Comparison of ENCODE assay signal across 1 cellular context in the genomic region with DNA sequence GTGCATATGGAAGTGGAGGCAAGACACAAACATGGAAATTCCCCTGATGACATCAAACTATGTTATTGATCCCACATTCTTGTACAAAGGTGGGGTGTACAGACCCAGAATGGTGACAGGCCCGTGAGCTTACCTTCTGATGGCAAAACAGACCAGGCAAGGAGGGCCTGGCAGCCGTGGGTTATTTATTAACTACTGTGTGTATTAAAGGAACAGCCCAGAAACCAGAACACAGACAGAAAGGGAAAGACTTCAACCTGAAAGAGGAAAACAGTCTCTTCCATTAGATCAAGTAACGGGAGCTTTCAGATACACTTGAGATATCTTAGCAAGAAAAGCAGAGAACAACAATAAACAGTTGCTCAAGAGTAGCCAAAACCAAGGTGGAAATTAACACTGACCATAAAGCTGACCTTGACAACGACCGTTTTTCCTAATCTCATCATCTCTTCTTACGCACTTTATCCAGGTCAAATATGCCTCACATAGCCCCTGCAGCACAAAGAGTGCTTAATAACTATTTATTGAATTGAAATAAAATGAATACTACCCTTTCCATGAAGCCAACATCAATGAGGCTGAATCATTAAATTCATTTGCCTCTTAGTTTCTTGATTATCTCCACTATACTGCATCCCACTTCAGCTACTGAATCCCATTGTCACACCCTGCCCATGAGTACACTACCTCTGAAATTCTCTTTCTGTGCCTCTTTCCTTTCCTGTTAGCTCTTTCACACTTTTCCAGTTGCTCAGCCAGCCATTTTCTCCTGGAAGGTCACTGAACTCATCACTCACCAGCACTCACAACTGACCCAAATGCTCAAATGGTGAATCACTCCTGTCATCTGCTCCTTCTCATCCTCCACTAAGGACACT.
A peak's percentile ranks its signal among the peaks of the same experiment; 100 is the strongest.
TF ChIP-seq lines count a peak whose summit lies in the region.

No MANE protein-coding gene starts in this region.

TF ChIP-seq in HepG2, 621 proteins besides CTCF, POLR2A, EP300 and RAD21 (continued from another document and continues in another):
- TF ChIP-seq, protein P1, sequence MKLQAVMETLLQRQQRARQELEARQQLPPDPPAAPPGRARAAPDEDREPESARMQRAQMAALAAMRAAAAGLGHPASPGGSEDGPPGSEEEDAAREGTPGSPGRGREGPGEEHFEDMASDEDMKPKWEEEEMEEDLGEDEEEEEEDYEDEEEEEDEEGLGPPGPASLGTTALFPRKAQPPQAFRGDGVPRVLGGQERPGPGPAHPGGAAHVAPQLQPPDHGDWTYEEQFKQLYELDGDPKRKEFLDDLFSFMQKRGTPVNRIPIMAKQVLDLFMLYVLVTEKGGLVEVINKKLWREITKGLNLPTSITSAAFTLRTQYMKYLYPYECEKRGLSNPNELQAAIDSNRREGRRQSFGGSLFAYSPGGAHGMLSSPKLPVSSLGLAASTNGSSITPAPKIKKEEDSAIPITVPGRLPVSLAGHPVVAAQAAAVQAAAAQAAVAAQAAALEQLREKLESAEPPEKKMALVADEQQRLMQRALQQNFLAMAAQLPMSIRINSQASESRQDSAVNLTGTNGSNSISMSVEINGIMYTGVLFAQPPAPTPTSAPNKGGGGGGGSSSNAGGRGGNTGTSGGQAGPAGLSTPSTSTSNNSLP (IDR thresholded peaks at IDR 0.05; ENCODE audit: low read depth, low read length) = peak; percentile 54; the same call in 1 of the 2 replicates
- TF ChIP-seq ISL2 (CRISPR knock-in tag; IDR thresholded peaks at IDR 0.05) = peak; percentile 33; the same call in 1 of the 2 replicates
- TF ChIP-seq TEAD3 (CRISPR knock-in tag; optimal IDR thresholded peaks at IDR 0.05; ENCODE audit: borderline replicate concordance) = peak; percentile 80
- TF ChIP-seq, protein P2, sequence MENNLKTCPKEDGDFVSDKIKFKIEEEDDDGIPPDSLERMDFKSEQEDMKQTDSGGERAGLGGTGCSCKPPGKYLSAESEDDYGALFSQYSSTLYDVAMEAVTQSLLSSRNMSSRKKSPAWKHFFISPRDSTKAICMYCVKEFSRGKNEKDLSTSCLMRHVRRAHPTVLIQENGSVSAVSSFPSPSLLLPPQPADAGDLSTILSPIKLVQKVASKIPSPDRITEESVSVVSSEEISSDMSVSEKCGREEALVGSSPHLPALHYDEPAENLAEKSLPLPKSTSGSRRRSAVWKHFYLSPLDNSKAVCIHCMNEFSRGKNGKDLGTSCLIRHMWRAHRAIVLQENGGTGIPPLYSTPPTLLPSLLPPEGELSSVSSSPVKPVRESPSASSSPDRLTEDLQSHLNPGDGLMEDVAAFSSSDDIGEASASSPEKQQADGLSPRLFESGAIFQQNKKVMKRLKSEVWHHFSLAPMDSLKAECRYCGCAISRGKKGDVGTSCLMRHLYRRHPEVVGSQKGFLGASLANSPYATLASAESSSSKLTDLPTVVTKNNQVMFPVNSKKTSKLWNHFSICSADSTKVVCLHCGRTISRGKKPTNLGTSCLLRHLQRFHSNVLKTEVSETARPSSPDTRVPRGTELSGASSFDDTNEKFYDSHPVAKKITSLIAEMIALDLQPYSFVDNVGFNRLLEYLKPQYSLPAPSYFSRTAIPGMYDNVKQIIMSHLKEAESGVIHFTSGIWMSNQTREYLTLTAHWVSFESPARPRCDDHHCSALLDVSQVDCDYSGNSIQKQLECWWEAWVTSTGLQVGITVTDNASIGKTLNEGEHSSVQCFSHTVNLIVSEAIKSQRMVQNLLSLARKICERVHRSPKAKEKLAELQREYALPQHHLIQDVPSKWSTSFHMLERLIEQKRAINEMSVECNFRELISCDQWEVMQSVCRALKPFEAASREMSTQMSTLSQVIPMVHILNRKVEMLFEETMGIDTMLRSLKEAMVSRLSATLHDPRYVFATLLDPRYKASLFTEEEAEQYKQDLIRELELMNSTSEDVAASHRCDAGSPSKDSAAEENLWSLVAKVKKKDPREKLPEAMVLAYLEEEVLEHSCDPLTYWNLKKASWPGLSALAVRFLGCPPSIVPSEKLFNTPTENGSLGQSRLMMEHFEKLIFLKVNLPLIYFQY (CRISPR knock-in tag; IDR thresholded peaks at IDR 0.05; ENCODE audit: borderline replicate concordance) = peak; percentile 44; the same call in 1 of the 2 replicates
- TF ChIP-seq, protein P3, sequence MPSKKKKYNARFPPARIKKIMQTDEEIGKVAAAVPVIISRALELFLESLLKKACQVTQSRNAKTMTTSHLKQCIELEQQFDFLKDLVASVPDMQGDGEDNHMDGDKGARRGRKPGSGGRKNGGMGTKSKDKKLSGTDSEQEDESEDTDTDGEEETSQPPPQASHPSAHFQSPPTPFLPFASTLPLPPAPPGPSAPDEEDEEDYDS (CRISPR knock-in tag; IDR thresholded peaks at IDR 0.05) = peak; percentile 95
- TF ChIP-seq ZMYM4 (CRISPR knock-in tag; IDR thresholded peaks at IDR 0.05) = peak; percentile 85
- TF ChIP-seq, protein P4, sequence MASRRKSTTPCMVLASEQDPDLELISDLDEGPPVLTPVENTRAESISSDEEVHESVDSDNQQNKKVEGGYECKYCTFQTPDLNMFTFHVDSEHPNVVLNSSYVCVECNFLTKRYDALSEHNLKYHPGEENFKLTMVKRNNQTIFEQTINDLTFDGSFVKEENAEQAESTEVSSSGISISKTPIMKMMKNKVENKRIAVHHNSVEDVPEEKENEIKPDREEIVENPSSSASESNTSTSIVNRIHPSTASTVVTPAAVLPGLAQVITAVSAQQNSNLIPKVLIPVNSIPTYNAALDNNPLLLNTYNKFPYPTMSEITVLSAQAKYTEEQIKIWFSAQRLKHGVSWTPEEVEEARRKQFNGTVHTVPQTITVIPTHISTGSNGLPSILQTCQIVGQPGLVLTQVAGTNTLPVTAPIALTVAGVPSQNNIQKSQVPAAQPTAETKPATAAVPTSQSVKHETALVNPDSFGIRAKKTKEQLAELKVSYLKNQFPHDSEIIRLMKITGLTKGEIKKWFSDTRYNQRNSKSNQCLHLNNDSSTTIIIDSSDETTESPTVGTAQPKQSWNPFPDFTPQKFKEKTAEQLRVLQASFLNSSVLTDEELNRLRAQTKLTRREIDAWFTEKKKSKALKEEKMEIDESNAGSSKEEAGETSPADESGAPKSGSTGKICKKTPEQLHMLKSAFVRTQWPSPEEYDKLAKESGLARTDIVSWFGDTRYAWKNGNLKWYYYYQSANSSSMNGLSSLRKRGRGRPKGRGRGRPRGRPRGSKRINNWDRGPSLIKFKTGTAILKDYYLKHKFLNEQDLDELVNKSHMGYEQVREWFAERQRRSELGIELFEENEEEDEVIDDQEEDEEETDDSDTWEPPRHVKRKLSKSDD (CRISPR knock-in tag; IDR thresholded peaks at IDR 0.05; ENCODE audit: low read depth) = no peak
- TF ChIP-seq, protein P5, sequence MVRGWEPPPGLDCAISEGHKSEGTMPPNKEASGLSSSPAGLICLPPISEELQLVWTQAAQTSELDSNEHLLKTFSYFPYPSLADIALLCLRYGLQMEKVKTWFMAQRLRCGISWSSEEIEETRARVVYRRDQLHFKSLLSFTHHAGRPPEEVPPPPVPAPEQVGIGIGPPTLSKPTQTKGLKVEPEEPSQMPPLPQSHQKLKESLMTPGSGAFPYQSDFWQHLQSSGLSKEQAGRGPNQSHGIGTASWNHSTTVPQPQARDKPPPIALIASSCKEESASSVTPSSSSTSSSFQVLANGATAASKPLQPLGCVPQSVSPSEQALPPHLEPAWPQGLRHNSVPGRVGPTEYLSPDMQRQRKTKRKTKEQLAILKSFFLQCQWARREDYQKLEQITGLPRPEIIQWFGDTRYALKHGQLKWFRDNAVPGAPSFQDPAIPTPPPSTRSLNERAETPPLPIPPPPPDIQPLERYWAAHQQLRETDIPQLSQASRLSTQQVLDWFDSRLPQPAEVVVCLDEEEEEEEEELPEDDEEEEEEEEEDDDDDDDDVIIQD (CRISPR knock-in tag; IDR thresholded peaks at IDR 0.05; ENCODE audit: low read depth) = peak; percentile 56; the same call in 1 of the 2 replicates
- peak; percentile 70 for TF ChIP-seq MEIS2 (CRISPR knock-in tag; IDR thresholded peaks at IDR 0.05)
- TF ChIP-seq FOSL1 (CRISPR knock-in tag; IDR thresholded peaks at IDR 0.05; ENCODE audit: borderline replicate concordance) = peak; percentile 79; the same call in 1 of the 2 replicates
- TF ChIP-seq, protein P6, sequence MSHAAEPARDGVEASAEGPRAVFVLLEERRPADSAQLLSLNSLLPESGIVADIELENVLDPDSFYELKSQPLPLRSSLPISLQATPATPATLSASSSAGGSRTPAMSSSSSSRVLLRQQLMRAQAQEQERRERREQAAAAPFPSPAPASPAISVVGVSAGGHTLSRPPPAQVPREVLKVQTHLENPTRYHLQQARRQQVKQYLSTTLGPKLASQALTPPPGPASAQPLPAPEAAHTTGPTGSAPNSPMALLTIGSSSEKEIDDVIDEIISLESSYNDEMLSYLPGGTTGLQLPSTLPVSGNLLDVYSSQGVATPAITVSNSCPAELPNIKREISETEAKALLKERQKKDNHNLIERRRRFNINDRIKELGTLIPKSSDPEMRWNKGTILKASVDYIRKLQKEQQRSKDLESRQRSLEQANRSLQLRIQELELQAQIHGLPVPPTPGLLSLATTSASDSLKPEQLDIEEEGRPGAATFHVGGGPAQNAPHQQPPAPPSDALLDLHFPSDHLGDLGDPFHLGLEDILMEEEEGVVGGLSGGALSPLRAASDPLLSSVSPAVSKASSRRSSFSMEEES (CRISPR knock-in tag; IDR thresholded peaks at IDR 0.05) = peak; percentile 66; the same call in 1 of the 2 replicates
- TF ChIP-seq XRCC5 (optimal IDR thresholded peaks at IDR 0.05; ENCODE audit: low read length) = peak; percentile 51
- TF ChIP-seq ZNF264 (CRISPR knock-in tag; IDR thresholded peaks at IDR 0.05) = 0 out of 2 replicates have a peak, but pooled peaks have one; percentile 21
- peak; percentile 53; the same call in 1 of the 2 replicates for TF ChIP-seq SOX5 (CRISPR knock-in tag; IDR thresholded peaks at IDR 0.05; ENCODE audit: borderline replicate concordance)
- TF ChIP-seq, protein P7, sequence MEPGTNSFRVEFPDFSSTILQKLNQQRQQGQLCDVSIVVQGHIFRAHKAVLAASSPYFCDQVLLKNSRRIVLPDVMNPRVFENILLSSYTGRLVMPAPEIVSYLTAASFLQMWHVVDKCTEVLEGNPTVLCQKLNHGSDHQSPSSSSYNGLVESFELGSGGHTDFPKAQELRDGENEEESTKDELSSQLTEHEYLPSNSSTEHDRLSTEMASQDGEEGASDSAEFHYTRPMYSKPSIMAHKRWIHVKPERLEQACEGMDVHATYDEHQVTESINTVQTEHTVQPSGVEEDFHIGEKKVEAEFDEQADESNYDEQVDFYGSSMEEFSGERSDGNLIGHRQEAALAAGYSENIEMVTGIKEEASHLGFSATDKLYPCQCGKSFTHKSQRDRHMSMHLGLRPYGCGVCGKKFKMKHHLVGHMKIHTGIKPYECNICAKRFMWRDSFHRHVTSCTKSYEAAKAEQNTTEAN (CRISPR knock-in tag; conservative IDR thresholded peaks at IDR 0.05) = peak; percentile 51; the same call in 1 of the 2 replicates
- peak; percentile 99 for TF ChIP-seq FOSL2 (CRISPR knock-in tag; IDR thresholded peaks at IDR 0.05)
- TF ChIP-seq, protein P8, sequence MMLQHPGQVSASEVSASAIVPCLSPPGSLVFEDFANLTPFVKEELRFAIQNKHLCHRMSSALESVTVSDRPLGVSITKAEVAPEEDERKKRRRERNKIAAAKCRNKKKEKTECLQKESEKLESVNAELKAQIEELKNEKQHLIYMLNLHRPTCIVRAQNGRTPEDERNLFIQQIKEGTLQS (CRISPR knock-in tag; IDR thresholded peaks at IDR 0.05) = peak; percentile 66; the same call in 1 of the 2 replicates
- TF ChIP-seq HNRNPUL1 (IDR thresholded peaks at IDR 0.05; ENCODE audit: low read depth, low read length) = peak; percentile 73; the same call in 1 of the 2 replicates
- TF ChIP-seq ZNF33A (CRISPR knock-in tag; IDR thresholded peaks at IDR 0.05; ENCODE audit: borderline replicate concordance) = peak; percentile 60; the same call in 1 of the 2 replicates
- TF ChIP-seq, protein P9, sequence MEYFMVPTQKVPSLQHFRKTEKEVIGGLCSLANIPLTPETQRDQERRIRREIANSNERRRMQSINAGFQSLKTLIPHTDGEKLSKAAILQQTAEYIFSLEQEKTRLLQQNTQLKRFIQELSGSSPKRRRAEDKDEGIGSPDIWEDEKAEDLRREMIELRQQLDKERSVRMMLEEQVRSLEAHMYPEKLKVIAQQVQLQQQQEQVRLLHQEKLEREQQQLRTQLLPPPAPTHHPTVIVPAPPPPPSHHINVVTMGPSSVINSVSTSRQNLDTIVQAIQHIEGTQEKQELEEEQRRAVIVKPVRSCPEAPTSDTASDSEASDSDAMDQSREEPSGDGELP (IDR thresholded peaks at IDR 0.05; ENCODE audit: borderline replicate concordance, low read depth) = peak; percentile 54; the same call in 1 of the 2 replicates
- peak; percentile 63 for TF ChIP-seq PHF21A (CRISPR knock-in tag; IDR thresholded peaks at IDR 0.05)
- TF ChIP-seq HDAC1 (CRISPR knock-in tag; IDR thresholded peaks at IDR 0.05) = peak; percentile 72
- TF ChIP-seq CBX5 (CRISPR knock-in tag; IDR thresholded peaks at IDR 0.05; ENCODE audit: borderline replicate concordance) = no peak
- TF ChIP-seq, protein P10, sequence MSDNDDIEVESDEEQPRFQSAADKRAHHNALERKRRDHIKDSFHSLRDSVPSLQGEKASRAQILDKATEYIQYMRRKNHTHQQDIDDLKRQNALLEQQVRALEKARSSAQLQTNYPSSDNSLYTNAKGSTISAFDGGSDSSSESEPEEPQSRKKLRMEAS (IDR thresholded peaks at IDR 0.05) = peak; percentile 69; the same call in 1 of the 2 replicates
- TF ChIP-seq XBP1 (CRISPR knock-in tag; IDR thresholded peaks at IDR 0.05) = no peak
- peak; percentile 73 for TF ChIP-seq EHMT2 (IDR thresholded peaks at IDR 0.05; ENCODE audit: borderline replicate concordance, low read depth, low read length)
- no peak for TF ChIP-seq ZNF546 (CRISPR knock-in tag; conservative IDR thresholded peaks at IDR 0.05)
